In genomic region chr12:98446060-98446459, GRCh38 we compare ENCODE assay signal across 18 cellular contexts.
"Had no signal": no experiment of that assay in that cellular context is flagged by ENCODE, and none has a peak within 500 bp of the region (broad histone marks: within the 10 kb centered on the region; RNA-seq: fewer than 3 reads in every experiment).

No MANE protein-coding gene starts in this region.

- DNase-seq: effector memory CD8-positive, alpha-beta T cell; heart right ventricle; hypothalamus; kidney glomerular epithelial cell; natural killer cell; nucleus accumbens; psoas muscle; stimulated activated CD4-positive, alpha-beta T cell treated with anti-CD3 and anti-CD28 coated beads, Interleukin-2, amount 100 ng/mL, for 24 hours; stimulated activated CD4-positive, alpha-beta T cell treated with anti-CD3 and anti-CD28 coated beads, Interleukin-4, amount 100 ng/mL, for 4 hours; stimulated activated naive B cell treated with anti-CD40 and anti-IgM and Interleukin-4, amounts not matched to agents 10 μg/mL and 1 μg/mL and 100 μg/mL, for 72 hours; stomach; substantia nigra; transverse colon had no signal

- H3K4me2 ChIP-seq: neural progenitor cell had no signal

- H3K27ac ChIP-seq: heart right ventricle, neural progenitor cell, parathyroid adenoma, psoas muscle, stomach, thoracic aorta, transverse colon had no signal

- ATAC-seq: effector memory CD8-positive, alpha-beta T cell; heart right ventricle; left lobe of liver; natural killer cell; psoas muscle; sciatic nerve; stimulated activated naive B cell treated with anti-CD40 and anti-IgM and Interleukin-4, amounts not matched to agents 10 μg/mL and 1 μg/mL and 100 μg/mL, for 72 hours had no signal

- H3K4me1 ChIP-seq: neural progenitor cell, parathyroid adenoma, psoas muscle, stomach, transverse colon had no signal

- H3K27me3 ChIP-seq: heart right ventricle, neural progenitor cell had no signal

- H3K36me3 Mint-ChIP-seq: natural killer cell; neural progenitor cell; stimulated activated naive B cell treated with anti-CD40 and anti-IgM and Interleukin-4, amounts not matched to agents 10 μg/mL and 1 μg/mL and 100 μg/mL, for 72 hours had no signal

- H3K4me1 Mint-ChIP-seq: natural killer cell; stimulated activated naive B cell treated with anti-CD40 and anti-IgM and Interleukin-4, amounts not matched to agents 10 μg/mL and 1 μg/mL and 100 μg/mL, for 72 hours had no signal

- H3K4me3 ChIP-seq: heart right ventricle, neural progenitor cell, psoas muscle, stomach, thoracic aorta, transverse colon had no signal

- H3K27ac Mint-ChIP-seq: effector memory CD8-positive, alpha-beta T cell; natural killer cell; neural progenitor cell; stimulated activated naive B cell treated with anti-CD40 and anti-IgM and Interleukin-4, amounts not matched to agents 10 μg/mL and 1 μg/mL and 100 μg/mL, for 72 hours had no signal

- H3K9me3 ChIP-seq: heart right ventricle, psoas muscle, stomach, thoracic aorta, transverse colon had no signal

- H3K9ac ChIP-seq: neural progenitor cell, parathyroid adenoma had no signal

- H3K4me3 Mint-ChIP-seq: effector memory CD8-positive, alpha-beta T cell; natural killer cell; neural progenitor cell; stimulated activated naive B cell treated with anti-CD40 and anti-IgM and Interleukin-4, amounts not matched to agents 10 μg/mL and 1 μg/mL and 100 μg/mL, for 72 hours had no signal

- H3K9me3 Mint-ChIP-seq: effector memory CD8-positive, alpha-beta T cell; natural killer cell; neural progenitor cell; stimulated activated naive B cell treated with anti-CD40 and anti-IgM and Interleukin-4, amounts not matched to agents 10 μg/mL and 1 μg/mL and 100 μg/mL, for 72 hours had no signal

- H3K36me3 ChIP-seq: heart right ventricle, neural progenitor cell, stomach, thoracic aorta, transverse colon had no signal
